In genomic region chr5:39193553-39194465, GRCh38 we compare ENCODE assay signal across 15 cellular contexts. TPM values are rescaled to one million over a fixed set of nuclear protein-coding genes. Genes with fewer than 3 reads are reported as not detected.
DNase-seq lines count a peak whose midpoint lies in the region; TF ChIP-seq lines count a peak whose summit lies in the region.
"Had no signal": no experiment of that assay in that cellular context is flagged by ENCODE, and none has a peak within 500 bp of the region (broad histone marks: within the 10 kb centered on the region; RNA-seq: fewer than 3 reads in every experiment).

No MANE protein-coding gene starts in this region.

- H3F3A ChIP-seq in PC-9 (ENCODE audit: insufficient read depth, low read depth): peaks cover 22% of the 10 kb centered on the region

- H3K4me2 ChIP-seq in PC-9: peak overlapping the region; percentile 57

- H3K79me2 ChIP-seq in PC-9 (ENCODE audit: low read depth): no peaks in the 10 kb centered on the region

- BruUV-seq in PC-9 (replicated peaks; lab: Mats Ljungman, UMichigan): no TSS peak

- no peaks in the 10 kb centered on the region for H3K9me3 ChIP-seq in PC-9 (ENCODE audit: insufficient read depth, low read depth)
- H3K9me3 ChIP-seq in effector memory CD4-positive, alpha-beta T cell (ENCODE audit: control insufficient read depth, low read length): no peaks in the 10 kb centered on the region
- H3K9me3 ChIP-seq: colonic mucosa had no signal

- H3K36me3 ChIP-seq in PC-9 (ENCODE audit: low read depth): no peaks in the 10 kb centered on the region; the same call in 1 of the 2 replicates
- H3K36me3 ChIP-seq in effector memory CD4-positive, alpha-beta T cell (ENCODE audit: control insufficient read depth, insufficient read depth, low read length): peaks cover 5% of the 10 kb centered on the region
- H3K36me3 ChIP-seq: colonic mucosa had no signal

- H3K27me3 Mint-ChIP-seq in activated naive CD4-positive, alpha-beta T cell treated with anti-CD3 and anti-CD28 coated beads, Interleukin-2, amount 50 U/mL, for 24 hours: no peaks in the 10 kb centered on the region

- intact Hi-C loops in PC-9 (cut with micrococcal nuclease; ENCODE audit: unreplicated experiment): loop anchor here (5.0 kb wide), 1 partner anchor 42 kb away; no protein-coding TSS in a partner anchor

- POLR2A ChIA-PET in PC-9 (lab: Charles Lee; ENCODE audit: unreplicated experiment): interaction anchor here (0.5 to 0.7 kb wide), 2 partner anchors 38 to 1648 kb away, joined by 4 to 5 read pairs; no protein-coding TSS in a partner anchor

- no peaks in the 10 kb centered on the region for H3K27me3 ChIP-seq in PC-9 (ENCODE audit: insufficient read depth, low read depth)
- H3K27me3 ChIP-seq in effector memory CD4-positive, alpha-beta T cell (replicated peaks; ENCODE audit: control insufficient read depth, insufficient read depth, low read length, poor library complexity, severe bottlenecking): no peaks in the 10 kb centered on the region
- H3K27me3 ChIP-seq: colonic mucosa had no signal

- peaks cover 83% of the 10 kb centered on the region for H3K4me1 Mint-ChIP-seq in activated naive CD4-positive, alpha-beta T cell treated with anti-CD3 and anti-CD28 coated beads, Interleukin-2, amount 50 U/mL, for 24 hours

- H3K4me3 ChIP-seq in PC-9: no peak overlapping the region
- H3K4me3 ChIP-seq in effector memory CD4-positive, alpha-beta T cell (ENCODE audit: insufficient read depth, low read depth, low read length, poor library complexity, severe bottlenecking): peak overlapping the region; percentile 44
- H3K4me3 ChIP-seq: colonic mucosa, lung had no signal

- CTCF ChIA-PET in PC-9 (lab: Charles Lee): interaction anchor here (0.6 to 2.0 kb wide), 3 partner anchors 24 to 777 kb away, joined by 5 to 7 read pairs (median 6); partner anchors contain the start of gene FYB1

- peaks cover 6% of the 10 kb centered on the region for H3K36me3 Mint-ChIP-seq in activated naive CD4-positive, alpha-beta T cell treated with anti-CD3 and anti-CD28 coated beads, Interleukin-2, amount 50 U/mL, for 24 hours

- no peak for DNase-seq in activated naive CD4-positive, alpha-beta T cell treated with Interleukin-2 at 50 U/mL for 16 hours
- DNase-seq in PC-9 (no peak), AML-193 (lab: John Stamatoyannopoulos, UW) (no peak), ureter (ENCODE audit: low spot score) (no peak), SW480 (ENCODE audit: low spot score) (no peak), C1 segment of cervical spinal cord (lab: John Stamatoyannopoulos, UW) (no peak)
- DNase-seq in effector memory CD4-positive, alpha-beta T cell: no peak
- DNase-seq: colonic mucosa, DMS 273 treated with DMSO at 0.1 percent for 48 hours, H7, retina had no signal

- no peaks in the 10 kb centered on the region for H3K9me3 Mint-ChIP-seq in activated naive CD4-positive, alpha-beta T cell treated with anti-CD3 and anti-CD28 coated beads, Interleukin-2, amount 50 U/mL, for 24 hours
- H3K9me3 Mint-ChIP-seq: neural crest cell had no signal

- H3K27ac Mint-ChIP-seq in activated naive CD4-positive, alpha-beta T cell treated with anti-CD3 and anti-CD28 coated beads, Interleukin-2, amount 50 U/mL, for 24 hours: peak overlapping the region; percentile 99

- H4K20me1 ChIP-seq in PC-9 (ENCODE audit: insufficient read depth): no peaks in the 10 kb centered on the region

- H2AFZ ChIP-seq in PC-9: no peak overlapping the region

- H3K27ac ChIP-seq in PC-9: peak overlapping the region; percentile 91
- peak overlapping the region; percentile 90 for H3K27ac ChIP-seq in effector memory CD4-positive, alpha-beta T cell (ENCODE audit: insufficient read depth, low read length, poor library complexity, severe bottlenecking)
- H3K27ac ChIP-seq: colonic mucosa had no signal

- H3K9me2 ChIP-seq in PC-9 (ENCODE audit: insufficient read depth): no peaks in the 10 kb centered on the region

- H3K4me1 ChIP-seq in PC-9 (replicated peaks; ENCODE audit: insufficient read depth): peaks cover 56% of the 10 kb centered on the region
- H3K4me1 ChIP-seq in effector memory CD4-positive, alpha-beta T cell (ENCODE audit: control insufficient read depth, insufficient read depth, low read length, poor library complexity, severe bottlenecking): peaks cover 56% of the 10 kb centered on the region
- H3K4me1 ChIP-seq: colonic mucosa had no signal

- TF ChIP-seq CTCF in PC-9 (conservative IDR thresholded peaks at IDR 0.05): no peak

- peak overlapping the region; percentile 89 for H3K4me3 Mint-ChIP-seq in activated naive CD4-positive, alpha-beta T cell treated with anti-CD3 and anti-CD28 coated beads, Interleukin-2, amount 50 U/mL, for 24 hours
- H3K4me3 Mint-ChIP-seq: neural crest cell had no signal

RNA-seq across cellular contexts. Expression of gene FYB1, which starts 25.6 kb away (rescaled TPM):
- total RNA-seq in PC-9 (2021): 7.1 and 10.5 TPM in 2 replicates
- total RNA-seq in ureter: 17.9 TPM
- total RNA-seq: epithelial cell of proximal tubule, H7, neural crest cell had no signal
